ENCODE assay signal across 8 cellular contexts in the genomic region with DNA sequence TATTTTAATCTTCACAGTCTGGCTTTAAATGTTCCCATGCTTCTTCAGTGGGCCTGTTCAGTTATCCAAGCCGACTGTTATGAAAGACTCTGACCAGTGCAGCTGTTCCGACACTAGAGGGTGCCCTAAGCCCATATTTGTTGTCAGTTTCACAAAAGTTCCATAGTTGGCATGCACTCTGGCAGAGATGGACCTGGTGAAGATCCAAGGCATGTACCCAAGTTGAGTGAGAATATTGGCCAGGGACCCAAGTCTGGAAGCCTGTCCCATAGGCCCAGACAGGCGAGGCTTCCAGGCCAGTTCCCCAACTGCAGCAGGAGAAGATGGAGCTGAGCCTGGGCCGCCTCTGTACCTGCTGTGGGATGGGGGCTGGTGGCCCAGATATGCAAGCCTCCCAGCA. TPM values are rescaled to one million over a fixed set of nuclear protein-coding genes. Genes with fewer than 3 reads are reported as not detected.
DNase-seq lines count a peak whose midpoint lies in the region; ATAC-seq and TF ChIP-seq lines count a peak whose summit lies in the region.

No MANE protein-coding gene starts in this region.

- H3K27me3 ChIP-seq in CD4-positive, alpha-beta T cell (ENCODE audit: control insufficient read depth, insufficient read depth, low read length), result no peaks in the 10 kb centered on the region
- no peaks in the 10 kb centered on the region for H3K27me3 ChIP-seq in OCI-LY3 (ENCODE audit: low read depth, low read length)
- H3K27me3 ChIP-seq in parathyroid adenoma (ENCODE audit: control insufficient read depth, insufficient read depth, low read length), result no peaks in the 10 kb centered on the region
- H3K27me3 ChIP-seq in suprapubic skin, result no peaks in the 10 kb centered on the region

- H3K4me3 ChIP-seq in OCI-LY3 (ENCODE audit: low read length) (no peak overlapping the region), fibroblast of pulmonary artery (replicated peaks; ENCODE audit: low read depth, low read length) (no peak overlapping the region), parathyroid adenoma (ENCODE audit: low read depth, low read length) (no peak overlapping the region), suprapubic skin (no peak overlapping the region)

- ATAC-seq in CD4-positive, alpha-beta T cell (ENCODE audit: poor library complexity), result peak; percentile 76
- no peak for ATAC-seq in HG03378 (IDR thresholded peaks at IDR 0.05; ENCODE audit: unreplicated experiment)

- no peaks in the 10 kb centered on the region for H3K9me3 ChIP-seq in CD4-positive, alpha-beta T cell (ENCODE audit: control insufficient read depth, low read length)
- H3K9me3 ChIP-seq in OCI-LY3 (ENCODE audit: insufficient read depth, low read length) (no peaks in the 10 kb centered on the region), parathyroid adenoma (ENCODE audit: control insufficient read depth, low read length) (peaks cover 4% of the 10 kb centered on the region), suprapubic skin (peaks cover 6% of the 10 kb centered on the region)

- H3K36me3 Mint-ChIP-seq in CD4-positive, alpha-beta T cell (ENCODE audit: low read depth), result no peaks in the 10 kb centered on the region

- H3K27me3 Mint-ChIP-seq in CD4-positive, alpha-beta T cell, result peaks cover 11% of the 10 kb centered on the region

- 67% methylated on average over 3 of the region's 4 CpGs for WGBS in suprapubic skin

- TF ChIP-seq CTCF in CD4-positive, alpha-beta T cell (IDR thresholded peaks at IDR 0.05), result peak; percentile 81
- TF ChIP-seq CTCF in OCI-LY3 (IDR thresholded peaks at IDR 0.05; ENCODE audit: low read depth, low read length) (peak; percentile 81), fibroblast of pulmonary artery (IDR thresholded peaks at IDR 0.05; ENCODE audit: low read length, missing control alignments) (peak; percentile 78), parathyroid adenoma (IDR thresholded peaks at IDR 0.05) (peak; percentile 72), suprapubic skin (IDR thresholded peaks at IDR 0.05) (peak in 1 of 2 donors; percentile 26)

- intact Hi-C loops in CD4-positive, alpha-beta T cell (cut with DNase I, micrococcal nuclease), result loop anchor here (1.0 to 10.0 kb wide), 12 partner anchors 54 to 1131 kb away; a partner anchor contains a TSS

- CTCF ChIA-PET in CD4-positive, alpha-beta T cell (lab: Charles Lee), result interaction anchor here (0.6 to 2.5 kb wide), 6 partner anchors 46 to 497 kb away, joined by 3 to 16 read pairs (median 6); a partner anchor contains a TSS

- no peaks in the 10 kb centered on the region for H3K4me1 ChIP-seq in OCI-LY3 (ENCODE audit: low read length)
- no peaks in the 10 kb centered on the region for H3K4me1 ChIP-seq in parathyroid adenoma
- no peaks in the 10 kb centered on the region for H3K4me1 ChIP-seq in suprapubic skin

- no peak overlapping the region for H3K27ac ChIP-seq in CD4-positive, alpha-beta T cell (ENCODE audit: low read depth, low read length)
- H3K27ac ChIP-seq in OCI-LY3 (ENCODE audit: low read length) (no peak overlapping the region), parathyroid adenoma (no peak overlapping the region), suprapubic skin (no peak overlapping the region)

- no peak overlapping the region for H3K4me3 Mint-ChIP-seq in CD4-positive, alpha-beta T cell

- H3K27ac Mint-ChIP-seq in CD4-positive, alpha-beta T cell, result no peak overlapping the region

- H2AFZ ChIP-seq in OCI-LY3 (ENCODE audit: low read depth, low read length), result no peak overlapping the region
- no peak overlapping the region for H2AFZ ChIP-seq in parathyroid adenoma

- no peak overlapping the region for H3K4me2 ChIP-seq in OCI-LY3 (ENCODE audit: low read length)
- no peak overlapping the region for H3K4me2 ChIP-seq in parathyroid adenoma (ENCODE audit: low read length)

- TF ChIP-seq EP300 in suprapubic skin (IDR thresholded peaks at IDR 0.05), result no peak

- POLR2A ChIA-PET in CD4-positive, alpha-beta T cell (lab: Charles Lee), result interaction anchor here (2.5 kb wide), 1 partner anchor 47 kb away, joined by 13 read pairs; a partner anchor contains a TSS

- TF ChIP-seq POLR2A in suprapubic skin (IDR thresholded peaks at IDR 0.05), result no peak

- H3K36me3 ChIP-seq in OCI-LY3 (replicated peaks; ENCODE audit: low read depth, low read length) (peaks cover 5% of the 10 kb centered on the region), parathyroid adenoma (ENCODE audit: control insufficient read depth, insufficient read depth, low read length) (no peaks in the 10 kb centered on the region), suprapubic skin (no peaks in the 10 kb centered on the region)

- no peaks in the 10 kb centered on the region for H3K79me2 ChIP-seq in OCI-LY3 (ENCODE audit: low read length)
- no peaks in the 10 kb centered on the region for H3K79me2 ChIP-seq in parathyroid adenoma

- no peak overlapping the region for H3K9ac ChIP-seq in OCI-LY3 (ENCODE audit: low read length)
- no peak overlapping the region for H3K9ac ChIP-seq in parathyroid adenoma

- DNase-seq in CD4-positive, alpha-beta T cell, result peak; percentile 21 to 50 (median 45)
- DNase-seq in HCEC 1CT (peak; percentile 41), activated T-cell treated with anti-CD3 and anti-CD28 coated beads for 4 hours (peak; percentile 51), fibroblast of pulmonary artery (ENCODE audit: low read depth) (peak; percentile 76), suprapubic skin (ENCODE audit: low spot score in 2 of 2) (no peak)

- H3K9me3 Mint-ChIP-seq in CD4-positive, alpha-beta T cell, result peaks cover 3% of the 10 kb centered on the region

- peaks cover 5% of the 10 kb centered on the region for H3K4me1 Mint-ChIP-seq in CD4-positive, alpha-beta T cell (ENCODE audit: low read depth)

- no peaks in the 10 kb centered on the region for H4K20me1 ChIP-seq in OCI-LY3 (ENCODE audit: insufficient read depth, low read length)

RNA-seq across cellular contexts. Expression of a gene that starts 27.4 kb away (rescaled TPM):
- total RNA-seq in CD4-positive, alpha-beta T cell, result not detected
- total RNA-seq in suprapubic skin, result under 1 TPM in 2 of 4 donors, not detected in 2; 0.11 to 0.47 TPM

Comparison
In these comparisons a context has a peak if more than half of its experiments do, and no peak if none do; other contexts are left out.
1. DNase-seq: peak in CD4-positive, alpha-beta T cell (10 of 10), HCEC 1CT (single experiment), activated T-cell treated with anti-CD3 and anti-CD28 coated beads for 4 hours (single experiment) and fibroblast of pulmonary artery (single experiment); none in suprapubic skin (0 of 2).